Comparison of ENCODE assay signal across 14 cellular contexts in genomic region chr11:108558222-108558621, GRCh38. TPM values are rescaled to one million over a fixed set of nuclear protein-coding genes. Genes with fewer than 3 reads are reported as not detected.
DNase-seq lines count a peak whose midpoint lies in the region; ATAC-seq, FAIRE-seq and TF ChIP-seq lines count a peak whose summit lies in the region.
"Had no signal": no experiment of that assay in that cellular context is flagged by ENCODE, and none has a peak within 500 bp of the region (broad histone marks: within the 10 kb centered on the region; RNA-seq: fewer than 3 reads in every experiment).

No MANE protein-coding gene starts in this region.

- TF ChIP-seq CTCF in mammary epithelial cell (conservative IDR thresholded peaks at IDR 0.05 in 1 of 2, IDR thresholded peaks at IDR 0.05 in 1 of 2; ENCODE audit: extremely low read depth in 1 of 2, insufficient read depth in 1 of 2, low read depth in 1 of 2, low read length in 2 of 2), result no peak
- TF ChIP-seq CTCF in thyroid gland (IDR thresholded peaks at IDR 0.05), result no peak

- no peak overlapping the region for H3K4me2 ChIP-seq in mammary epithelial cell (ENCODE audit: insufficient read depth, low read depth, low read length)

- ATAC-seq in GM19468 (IDR thresholded peaks at IDR 0.05; ENCODE audit: extremely low read depth, unreplicated experiment) (peak; percentile 64), HG02884 (IDR thresholded peaks at IDR 0.05; ENCODE audit: unreplicated experiment) (peak; percentile 82)
- ATAC-seq: gastroesophageal sphincter, left colon had no signal

- 100% methylated on average over 2 of the region's 2 CpGs for WGBS in mammary epithelial cell (ENCODE audit: low coverage, missing lambda C conversion rate)
- 95 to 100% methylated on average over 2 of the region's 2 CpGs for WGBS in thyroid gland, 2 donors

- CTCF ChIA-PET in mammary epithelial cell (lab: Charles Lee; ENCODE audit: low non-redundant PET), result interaction anchor here (0.5 kb wide), 1 partner anchor 11 kb away, joined by 4 read pairs; no protein-coding TSS in a partner anchor

- H3K4me3 ChIP-seq in mammary epithelial cell (replicated peaks in 1 of 3; ENCODE audit: insufficient read depth in 1 of 3, low read depth in 2 of 3, low read length in 3 of 3) (no peak overlapping the region), thyroid gland (replicated peaks in 1 of 3) (no peak overlapping the region)
- H3K4me3 ChIP-seq: gastroesophageal sphincter, transverse colon had no signal

- in situ Hi-C loops in mammary epithelial cell (cut with MboI; ENCODE audit: low sequenced_read_pairs in 2 of 2), result no loop called here

- no peaks in the 10 kb centered on the region for H3K36me3 ChIP-seq in mammary epithelial cell (ENCODE audit: insufficient read depth, low read length)
- H3K36me3 ChIP-seq in thyroid gland, result no peaks in the 10 kb centered on the region
- H3K36me3 ChIP-seq: gastroesophageal sphincter, transverse colon had no signal

- FAIRE-seq in GM18507 (lab: Jason Lieb, UNC) (peak; percentile 75), HTR-8/SVneo (lab: Jason Lieb, UNC) (peak; percentile 60)

- H3K9ac ChIP-seq in mammary epithelial cell (ENCODE audit: insufficient read depth, low read length), result no peak overlapping the region

- H3K9me3 ChIP-seq in mammary epithelial cell (replicated peaks; ENCODE audit: insufficient read depth, low read length) (no peaks in the 10 kb centered on the region), thyroid gland (no peaks in the 10 kb centered on the region)
- H3K9me3 ChIP-seq: gastroesophageal sphincter, transverse colon had no signal

- H3K27ac ChIP-seq in mammary epithelial cell (ENCODE audit: insufficient read depth, low read depth, low read length), result no peak overlapping the region
- no peak overlapping the region for H3K27ac ChIP-seq in thyroid gland
- H3K27ac ChIP-seq: gastroesophageal sphincter, transverse colon had no signal

- no peak for DNase-seq in GM18507 (ENCODE audit: extremely low spot score, insufficient read length, low read depth)
- no peak for DNase-seq in HTR-8/SVneo (ENCODE audit: insufficient read length, low spot score)
- no peak for DNase-seq in activated CD8-positive, alpha-beta memory T cell treated with anti-CD3 and anti-CD28 coated beads for 24 hours
- DNase-seq in mammary epithelial cell, result no peak
- no peak for DNase-seq in thyroid gland
- DNase-seq in NCI-H2107 (lab: John Stamatoyannopoulos, UW), result no peak
- DNase-seq: activated CD8-positive, alpha-beta memory T cell treated with anti-CD3 and anti-CD28 coated beads, Interleukin-2, amount 50 U/mL, for 48 hours; anterior cingulate cortex; left colon; NCI-H345; transverse colon had no signal

- TF ChIP-seq POLR2A in thyroid gland (IDR thresholded peaks at IDR 0.05), result no peak

- no peaks in the 10 kb centered on the region for H4K20me1 ChIP-seq in mammary epithelial cell (ENCODE audit: insufficient read depth, low read length)

- intact Hi-C loops in mammary epithelial cell (cut with micrococcal nuclease) (no loop called here), thyroid gland (cut with DNase I) (no loop called here)

- H3K4me1 ChIP-seq in mammary epithelial cell (ENCODE audit: insufficient read depth, low read length) (peaks cover 27% of the 10 kb centered on the region), thyroid gland (peaks cover 0 to 10% of the 10 kb centered on the region in 2 donors)
- H3K4me1 ChIP-seq: transverse colon had no signal

- no peak overlapping the region for H2AFZ ChIP-seq in mammary epithelial cell (ENCODE audit: low read depth, low read length)

- BruUV-seq in mammary epithelial cell (replicated peaks; lab: Mats Ljungman, UMichigan), result no TSS peak

- dilution Hi-C loops in mammary epithelial cell (cut with HindIII; ENCODE audit: low sequenced_read_pairs), result no loop called here

- no peaks in the 10 kb centered on the region for H3K27me3 ChIP-seq in mammary epithelial cell (ENCODE audit: insufficient read depth, low read length)
- no peaks in the 10 kb centered on the region for H3K27me3 ChIP-seq in thyroid gland
- H3K27me3 ChIP-seq: gastroesophageal sphincter, transverse colon had no signal

- H3K79me2 ChIP-seq in mammary epithelial cell (ENCODE audit: insufficient read depth, low read length), result no peaks in the 10 kb centered on the region

RNA-seq across cellular contexts. Expression of gene EXPH5, which starts 35.3 kb away (rescaled TPM):
- total RNA-seq in mammary epithelial cell, result 10 to 100 TPM; 17.0 to 27.7 TPM
- polyA plus RNA-seq in mammary epithelial cell, result 2.8 TPM
- 17.1 TPM for polyA minus RNA-seq in mammary epithelial cell
- total RNA-seq in thyroid gland, result 10 to 100 TPM in 1 of 4 donors, 1 to 10 TPM in 3; 4.5 to 12.2 (median 6.3) TPM
